In the genomic region with DNA sequence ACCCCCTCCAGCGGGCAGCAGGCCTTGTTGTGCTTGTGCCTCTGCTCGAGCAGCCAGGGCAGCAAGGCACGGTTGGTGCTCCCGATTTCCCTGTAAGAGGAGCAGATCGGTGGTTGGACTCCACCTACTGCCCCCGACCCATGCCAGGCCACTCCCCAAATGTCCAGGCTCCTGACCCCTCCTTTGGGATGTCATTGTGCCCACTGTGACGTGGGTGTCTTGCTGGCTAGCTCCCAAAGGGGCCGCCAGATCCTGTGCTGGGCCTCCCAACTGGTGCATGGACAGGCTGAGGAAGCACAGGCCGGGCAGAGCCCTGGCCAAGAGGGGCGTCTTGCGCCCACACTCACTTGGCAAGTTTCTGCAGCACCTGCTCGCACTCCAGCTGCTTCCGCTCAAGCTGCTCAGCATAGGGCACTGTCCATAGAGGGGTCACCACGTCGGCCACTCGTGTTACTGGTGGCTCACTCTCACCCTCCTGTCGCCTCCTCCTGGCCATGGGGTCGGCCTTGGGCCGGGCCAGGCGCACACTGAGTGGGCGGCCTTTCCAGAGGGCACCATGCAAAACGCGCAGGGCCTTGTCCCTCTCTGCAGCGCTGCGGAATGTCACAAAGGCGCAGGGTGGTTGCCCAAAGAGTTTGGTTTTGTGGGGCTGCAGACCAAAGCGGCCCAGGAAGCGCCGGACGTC, we compare ENCODE assay signal across 8 cellular contexts. TPM values are rescaled to one million over a fixed set of nuclear protein-coding genes. Genes with fewer than 3 reads are reported as not detected.
A peak's percentile ranks its signal among the peaks of the same experiment; 100 is the strongest.
DNase-seq lines count a peak whose midpoint lies in the region; ATAC-seq and TF ChIP-seq lines count a peak whose summit lies in the region.

A gene (plus strand): TSS at position 414 of the 685 bp plus-strand sequence. CDS start 81 bp downstream, at position 495.

- H3K23me2 ChIP-seq in H9 (ENCODE audit: insufficient read length, low read depth, low read length, poor library complexity, severe bottlenecking), result peaks cover 8% of the 10 kb centered on the region

- H3K4me3 Mint-ChIP-seq in H9, result peak within 1 kb of the TSS; percentile 85 to 91
- H3K4me3 Mint-ChIP-seq in activated CD8-positive, alpha-beta T cell treated with anti-CD3 and anti-CD28 coated beads for 36 hours, result peak within 1 kb of the TSS; percentile 87

- H4K20me1 ChIP-seq in H9 (ENCODE audit: control insufficient read depth, insufficient read depth, insufficient read length), result no peaks in the 10 kb centered on the region

- H4K8ac ChIP-seq in H9 (replicated peaks; ENCODE audit: insufficient read length, low read depth, low read length), result no peak within 1 kb of the TSS

- H2AK5ac ChIP-seq in H9 (ENCODE audit: insufficient read length, low read length), result no peak within 1 kb of the TSS

- H3K27me3 Mint-ChIP-seq in H9 (ENCODE audit: low read depth), result no peaks in the 10 kb centered on the region; the same call in 1 of the 2 replicates
- no peaks in the 10 kb centered on the region for H3K27me3 Mint-ChIP-seq in activated CD8-positive, alpha-beta T cell treated with anti-CD3 and anti-CD28 coated beads for 36 hours

- no peak within 1 kb of the TSS for H2BK20ac ChIP-seq in H9 (ENCODE audit: low read depth, low read length, poor library complexity, severe bottlenecking)

- ATAC-seq in activated CD8-positive, alpha-beta T cell treated with anti-CD3 and anti-CD28 coated beads for 36 hours, result no peak
- peak in 1 of 8 donors; percentile 0 for ATAC-seq in heart right ventricle
- no peak for ATAC-seq in HG02642 (IDR thresholded peaks at IDR 0.05; ENCODE audit: poor library complexity, unreplicated experiment)

- H3K9me3 Mint-ChIP-seq in H9, result no peaks in the 10 kb centered on the region
- no peaks in the 10 kb centered on the region for H3K9me3 Mint-ChIP-seq in activated CD8-positive, alpha-beta T cell treated with anti-CD3 and anti-CD28 coated beads for 36 hours

- peaks cover 10% of the 10 kb centered on the region for H3K79me1 ChIP-seq in H9 (ENCODE audit: insufficient read depth, low read depth, low read length, poor library complexity, severe bottlenecking)

- peak within 1 kb of the TSS; percentile 71 for H3K18ac ChIP-seq in H9 (ENCODE audit: insufficient read length, low read depth, low read length)

- no peaks in the 10 kb centered on the region for H3K9me3 ChIP-seq in H9 (ENCODE audit: control insufficient read depth, low read depth, low read length)
- H3K9me3 ChIP-seq in heart right ventricle, result no peaks in the 10 kb centered on the region

- peak within 1 kb of the TSS; percentile 82 for H3K9ac ChIP-seq in H9 (ENCODE audit: extremely low read depth, insufficient read length, low read length)

- H3T11ph ChIP-seq in H9 (ENCODE audit: low read length), result no peak within 1 kb of the TSS

- peak within 1 kb of the TSS; percentile 88; the same call in 1 of the 2 replicates for H3K14ac ChIP-seq in H9 (ENCODE audit: insufficient read depth, low read length)

- peaks cover 34 to 60% (median 49%) of the 10 kb centered on the region in 3 experiments for H3K36me3 Mint-ChIP-seq in H9 (ENCODE audit: insufficient read depth in 1 of 3, low read depth in 3 of 3)
- H3K36me3 Mint-ChIP-seq in activated CD8-positive, alpha-beta T cell treated with anti-CD3 and anti-CD28 coated beads for 36 hours (ENCODE audit: low read depth), result peaks cover 65% of the 10 kb centered on the region

- peak within 1 kb of the TSS; percentile 1 to 85 (median 77); a peak in 5 of 7 replicates for H3K27ac Mint-ChIP-seq in H9
- peak within 1 kb of the TSS; percentile 96 for H3K27ac Mint-ChIP-seq in activated CD8-positive, alpha-beta T cell treated with anti-CD3 and anti-CD28 coated beads for 36 hours

- H3K4me3 ChIP-seq in heart right ventricle, result peak within 1 kb of the TSS; percentile 57 to 99 (median 82)
- peak within 1 kb of the TSS; percentile 90 for H3K4me3 ChIP-seq in retinal pigment epithelial cell (ENCODE audit: low read length)

- peak within 1 kb of the TSS; percentile 66 for H3K4me2 ChIP-seq in H9 (ENCODE audit: insufficient read depth, insufficient read length, low read length)

- H2AFZ ChIP-seq in H9 (ENCODE audit: low read length), result no peak within 1 kb of the TSS

- TF ChIP-seq CTCF in H9 (conservative IDR thresholded peaks at IDR 0.05) (no peak), heart right ventricle (IDR thresholded peaks at IDR 0.05) (no peak), retinal pigment epithelial cell (conservative IDR thresholded peaks at IDR 0.05; ENCODE audit: low read depth, low read length) (no peak)
- TF ChIP-seq CTCF in activated CD8-positive, alpha-beta T cell treated with anti-CD3 and anti-CD28 coated beads for 36 hours (IDR thresholded peaks at IDR 0.05), result no peak

- peak within 1 kb of the TSS; percentile 37; the same call in 1 of the 2 replicates for H2BK15ac ChIP-seq in H9 (ENCODE audit: low read depth, low read length)

- CTCF ChIA-PET in activated CD8-positive, alpha-beta T cell treated with anti-CD3 and anti-CD28 coated beads for 36 hours (lab: Charles Lee), result no interaction called here

- WGBS in H9 (ENCODE audit: extremely low coverage, insufficient read length, low lambda C conversion rate), result no CpG with 5 or more reads among the region's 30 CpGs
- 74 to 76% methylated on average over 30 of the region's 30 CpGs for WGBS in heart right ventricle, 2 donors

- no peak within 1 kb of the TSS for H4K5ac ChIP-seq in H9 (ENCODE audit: insufficient read length, low read depth, low read length)

- intact Hi-C loops in activated CD8-positive, alpha-beta T cell treated with anti-CD3 and anti-CD28 coated beads for 36 hours (cut with micrococcal nuclease), result loop anchor here (2.0 to 5.0 kb wide), 2 partner anchors 15 to 34 kb away; a partner anchor contains a TSS
- intact Hi-C loops in heart right ventricle (cut with DNase I), result loop anchor here in 3 of 10 donors (2.0 to 10.0 kb wide), 4 partner anchors 37 to 151 kb away; a partner anchor contains a TSS

- H3K27ac ChIP-seq in H9 (ENCODE audit: insufficient read length, low read depth, low read length) (no peak within 1 kb of the TSS), heart right ventricle (peak within 1 kb of the TSS in 9 of 10 donors; percentile 84 to 93 (median 89))

- H3K4ac ChIP-seq in H9 (ENCODE audit: low read depth, low read length), result 0 out of 2 replicates have a peak within 1 kb of the TSS, but pooled peaks have one; percentile 15

- no peak within 1 kb of the TSS for H3K23ac ChIP-seq in H9 (ENCODE audit: insufficient read length, low read depth, low read length)

- H2BK12ac ChIP-seq in H9 (ENCODE audit: insufficient read length, low read depth, low read length), result no peak within 1 kb of the TSS

- no peak within 1 kb of the TSS for H2BK120ac ChIP-seq in H9 (ENCODE audit: low read depth, low read length, poor library complexity, severe bottlenecking)

- H3K27me3 ChIP-seq in H9 (ENCODE audit: insufficient read depth, low read length) (no peaks in the 10 kb centered on the region), heart right ventricle (no peaks in the 10 kb centered on the region)

- H2BK5ac ChIP-seq in H9 (ENCODE audit: insufficient read length, low read length), result no peak within 1 kb of the TSS

- no peak within 1 kb of the TSS for H4K91ac ChIP-seq in H9 (ENCODE audit: insufficient read length, low read depth, low read length)

- peaks cover 29% of the 10 kb centered on the region for H3K79me2 ChIP-seq in H9 (ENCODE audit: insufficient read depth, low read length)

- peaks cover 12 to 14% of the 10 kb centered on the region in 2 experiments for H3K4me1 Mint-ChIP-seq in H9
- H3K4me1 Mint-ChIP-seq in activated CD8-positive, alpha-beta T cell treated with anti-CD3 and anti-CD28 coated beads for 36 hours (ENCODE audit: low read depth), result peaks cover 69% of the 10 kb centered on the region

- POLR2A ChIA-PET in activated CD8-positive, alpha-beta T cell treated with anti-CD3 and anti-CD28 coated beads for 36 hours (lab: Charles Lee), result interaction anchor here (0.6 to 6.8 kb wide), 9 partner anchors 8 to 174 kb away, joined by 3 to 111 read pairs (median 6); a partner anchor contains a TSS

- peaks cover 0 to 75% (median 41%) of the 10 kb centered on the region in 9 donors for H3K36me3 ChIP-seq in heart right ventricle

- H3K4me1 ChIP-seq in H9 (ENCODE audit: insufficient read depth, low read length) (no peaks in the 10 kb centered on the region), heart right ventricle (peaks cover 21 to 57% (median 38%) of the 10 kb centered on the region in 9 donors)

- H3K56ac ChIP-seq in H9 (ENCODE audit: insufficient read length, low read depth, low read length), result no peak within 1 kb of the TSS

- no peak for DNase-seq in H9
- DNase-seq in activated CD8-positive, alpha-beta T cell treated with anti-CD3 and anti-CD28 coated beads for 36 hours, result no peak
- DNase-seq in heart right ventricle, result peak in 1 of 2 donors; percentile 20
- no peak for DNase-seq in retinal pigment epithelial cell (ENCODE audit: low read depth)
- no peak for DNase-seq in kidney glomerular epithelial cell (lab: John Stamatoyannopoulos, UW)
- DNase-seq in NCI-H128 (lab: John Stamatoyannopoulos, UW; ENCODE audit: unreplicated experiment), result no peak
- DNase-seq in HK-2 (ENCODE audit: unreplicated experiment), result no peak

RNA-seq across cellular contexts. Expression of the gene that starts here (rescaled TPM):
- total RNA-seq in H9 (2021) (522 and 531 TPM in 2 replicates), heart right ventricle (10 to 100 TPM; 31.8 to 55.8 (median 38.1) TPM)
- total RNA-seq in activated CD8-positive, alpha-beta T cell treated with anti-CD3 and anti-CD28 coated beads for 36 hours, result 100 to 1,000 TPM; 411 to 412 TPM
- polyA plus RNA-seq in heart right ventricle, result 10 to 100 TPM; 39.4 to 71.7 TPM
